Comparison of ENCODE assay signal across 1 cellular context in the genomic region with DNA sequence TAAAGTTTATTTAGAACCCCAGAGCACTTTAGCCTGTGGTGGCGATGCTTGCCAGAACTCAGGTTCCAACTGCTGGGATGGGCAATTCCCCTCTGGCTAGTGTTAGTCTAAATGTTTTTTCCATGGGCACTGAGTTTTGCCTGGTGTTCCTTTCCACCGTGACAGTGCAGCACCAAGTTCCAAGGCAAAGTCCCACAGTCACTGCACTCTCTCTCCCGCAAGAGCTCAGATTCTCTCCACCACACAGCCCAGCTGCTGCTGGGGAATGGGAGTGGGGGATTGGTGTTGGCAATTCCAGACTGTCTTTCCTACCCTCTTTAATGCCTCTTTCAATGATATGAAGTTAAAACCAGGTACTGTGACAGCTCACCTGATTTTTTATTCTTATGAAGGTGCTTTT.
TF ChIP-seq lines count a peak whose summit lies in the region.

No MANE protein-coding gene starts in this region.

TF ChIP-seq in IMR-90, 13 proteins besides CTCF, POLR2A, EP300 and RAD21 (continued from another document):
- TF ChIP-seq CHD1 (IDR thresholded peaks at IDR 0.05; ENCODE audit: low read depth, low read length) = no peak
- TF ChIP-seq CEBPB (IDR thresholded peaks at IDR 0.05; ENCODE audit: low read depth, low read length) = no peak
- TF ChIP-seq NFE2L2 (IDR thresholded peaks at IDR 0.05; ENCODE audit: low read depth, low read length) = no peak
- no peak for TF ChIP-seq RFX5 (IDR thresholded peaks at IDR 0.05; ENCODE audit: low read depth, low read length)
- no peak for TF ChIP-seq USF2 (IDR thresholded peaks at IDR 0.05; ENCODE audit: low read depth, low read length)
- TF ChIP-seq FOS (IDR thresholded peaks at IDR 0.05; ENCODE audit: low read depth, low read length) = no peak
- no peak for TF ChIP-seq MXI1 (IDR thresholded peaks at IDR 0.05; ENCODE audit: borderline replicate concordance, low read depth, low read length)
- TF ChIP-seq RCOR1 (IDR thresholded peaks at IDR 0.05; ENCODE audit: insufficient replicate concordance, low read length) = no peak
- TF ChIP-seq, protein P1, sequence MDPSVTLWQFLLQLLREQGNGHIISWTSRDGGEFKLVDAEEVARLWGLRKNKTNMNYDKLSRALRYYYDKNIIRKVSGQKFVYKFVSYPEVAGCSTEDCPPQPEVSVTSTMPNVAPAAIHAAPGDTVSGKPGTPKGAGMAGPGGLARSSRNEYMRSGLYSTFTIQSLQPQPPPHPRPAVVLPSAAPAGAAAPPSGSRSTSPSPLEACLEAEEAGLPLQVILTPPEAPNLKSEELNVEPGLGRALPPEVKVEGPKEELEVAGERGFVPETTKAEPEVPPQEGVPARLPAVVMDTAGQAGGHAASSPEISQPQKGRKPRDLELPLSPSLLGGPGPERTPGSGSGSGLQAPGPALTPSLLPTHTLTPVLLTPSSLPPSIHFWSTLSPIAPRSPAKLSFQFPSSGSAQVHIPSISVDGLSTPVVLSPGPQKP (IDR thresholded peaks at IDR 0.05; ENCODE audit: borderline replicate concordance, low read depth, low read length) = no peak
